1 cellular context compared by ENCODE assay signal in the genomic region with DNA sequence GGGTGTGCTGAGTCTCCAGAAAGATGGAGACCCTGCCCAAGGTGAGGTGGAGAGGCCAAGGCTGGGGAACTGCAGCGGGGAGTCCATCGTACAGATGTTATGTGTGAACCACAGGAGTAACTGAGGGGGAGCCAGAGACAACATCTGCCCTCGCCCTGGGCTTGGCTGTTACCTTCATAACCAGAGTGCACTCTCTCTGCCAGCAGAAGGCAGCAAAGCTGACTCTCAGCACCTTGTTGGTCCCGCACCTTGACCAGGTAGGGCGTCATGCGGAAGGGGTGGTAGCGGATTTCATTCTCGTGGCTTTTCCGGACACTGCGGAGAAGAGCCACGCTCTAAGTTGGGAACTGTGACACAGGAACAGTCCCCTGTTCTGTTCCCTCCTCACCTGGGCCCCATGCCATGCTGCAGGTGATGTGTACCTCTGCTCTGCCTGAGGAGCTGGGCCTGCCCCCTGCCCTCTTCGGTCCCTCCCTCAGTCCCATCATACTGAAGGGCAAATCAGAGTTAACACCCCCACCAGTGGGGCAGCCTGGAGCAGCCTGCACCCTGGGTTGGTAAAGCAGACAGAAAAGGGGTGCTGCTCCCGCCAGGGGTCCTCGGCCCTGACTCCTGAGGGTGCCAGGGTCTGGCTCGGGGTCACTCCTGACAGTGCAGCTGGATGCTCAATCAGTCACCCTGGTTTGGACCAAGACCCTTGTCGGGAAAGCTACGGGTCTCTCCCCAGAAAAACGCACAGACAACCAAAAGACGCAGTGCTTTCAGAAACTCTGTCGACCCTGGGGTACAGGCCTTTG.
TF ChIP-seq lines count a peak whose summit lies in the region.

No MANE protein-coding gene starts in this region.

TF ChIP-seq in WTC11, 78 proteins besides CTCF, POLR2A, EP300 and RAD21:
- TF ChIP-seq, protein P1, sequence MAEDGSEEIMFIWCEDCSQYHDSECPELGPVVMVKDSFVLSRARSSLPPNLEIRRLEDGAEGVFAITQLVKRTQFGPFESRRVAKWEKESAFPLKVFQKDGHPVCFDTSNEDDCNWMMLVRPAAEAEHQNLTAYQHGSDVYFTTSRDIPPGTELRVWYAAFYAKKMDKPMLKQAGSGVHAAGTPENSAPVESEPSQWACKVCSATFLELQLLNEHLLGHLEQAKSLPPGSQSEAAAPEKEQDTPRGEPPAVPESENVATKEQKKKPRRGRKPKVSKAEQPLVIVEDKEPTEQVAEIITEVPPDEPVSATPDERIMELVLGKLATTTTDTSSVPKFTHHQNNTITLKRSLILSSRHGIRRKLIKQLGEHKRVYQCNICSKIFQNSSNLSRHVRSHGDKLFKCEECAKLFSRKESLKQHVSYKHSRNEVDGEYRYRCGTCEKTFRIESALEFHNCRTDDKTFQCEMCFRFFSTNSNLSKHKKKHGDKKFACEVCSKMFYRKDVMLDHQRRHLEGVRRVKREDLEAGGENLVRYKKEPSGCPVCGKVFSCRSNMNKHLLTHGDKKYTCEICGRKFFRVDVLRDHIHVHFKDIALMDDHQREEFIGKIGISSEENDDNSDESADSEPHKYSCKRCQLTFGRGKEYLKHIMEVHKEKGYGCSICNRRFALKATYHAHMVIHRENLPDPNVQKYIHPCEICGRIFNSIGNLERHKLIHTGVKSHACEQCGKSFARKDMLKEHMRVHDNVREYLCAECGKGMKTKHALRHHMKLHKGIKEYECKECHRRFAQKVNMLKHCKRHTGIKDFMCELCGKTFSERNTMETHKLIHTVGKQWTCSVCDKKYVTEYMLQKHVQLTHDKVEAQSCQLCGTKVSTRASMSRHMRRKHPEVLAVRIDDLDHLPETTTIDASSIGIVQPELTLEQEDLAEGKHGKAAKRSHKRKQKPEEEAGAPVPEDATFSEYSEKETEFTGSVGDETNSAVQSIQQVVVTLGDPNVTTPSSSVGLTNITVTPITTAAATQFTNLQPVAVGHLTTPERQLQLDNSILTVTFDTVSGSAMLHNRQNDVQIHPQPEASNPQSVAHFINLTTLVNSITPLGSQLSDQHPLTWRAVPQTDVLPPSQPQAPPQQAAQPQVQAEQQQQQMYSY (CRISPR knock-in tag; IDR thresholded peaks at IDR 0.05), result no peak
- no peak for TF ChIP-seq ZNF219 (CRISPR knock-in tag; IDR thresholded peaks at IDR 0.05; ENCODE audit: borderline replicate concordance)
- TF ChIP-seq TP53 (CRISPR knock-in tag; IDR thresholded peaks at IDR 0.05), result no peak
- no peak for TF ChIP-seq SMAD3 (CRISPR knock-in tag; IDR thresholded peaks at IDR 0.05; ENCODE audit: borderline replicate concordance)
- TF ChIP-seq GABPB1 (CRISPR knock-in tag; IDR thresholded peaks at IDR 0.05), result no peak
- no peak for TF ChIP-seq ZNF423 (CRISPR knock-in tag; IDR thresholded peaks at IDR 0.05)
- TF ChIP-seq, protein P2, sequence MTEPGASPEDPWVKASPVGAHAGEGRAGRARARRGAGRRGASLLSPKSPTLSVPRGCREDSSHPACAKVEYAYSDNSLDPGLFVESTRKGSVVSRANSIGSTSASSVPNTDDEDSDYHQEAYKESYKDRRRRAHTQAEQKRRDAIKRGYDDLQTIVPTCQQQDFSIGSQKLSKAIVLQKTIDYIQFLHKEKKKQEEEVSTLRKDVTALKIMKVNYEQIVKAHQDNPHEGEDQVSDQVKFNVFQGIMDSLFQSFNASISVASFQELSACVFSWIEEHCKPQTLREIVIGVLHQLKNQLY (CRISPR knock-in tag; IDR thresholded peaks at IDR 0.05), result no peak
- TF ChIP-seq TCF7 (CRISPR knock-in tag; IDR thresholded peaks at IDR 0.05; ENCODE audit: low read depth), result no peak
- TF ChIP-seq, protein P3, sequence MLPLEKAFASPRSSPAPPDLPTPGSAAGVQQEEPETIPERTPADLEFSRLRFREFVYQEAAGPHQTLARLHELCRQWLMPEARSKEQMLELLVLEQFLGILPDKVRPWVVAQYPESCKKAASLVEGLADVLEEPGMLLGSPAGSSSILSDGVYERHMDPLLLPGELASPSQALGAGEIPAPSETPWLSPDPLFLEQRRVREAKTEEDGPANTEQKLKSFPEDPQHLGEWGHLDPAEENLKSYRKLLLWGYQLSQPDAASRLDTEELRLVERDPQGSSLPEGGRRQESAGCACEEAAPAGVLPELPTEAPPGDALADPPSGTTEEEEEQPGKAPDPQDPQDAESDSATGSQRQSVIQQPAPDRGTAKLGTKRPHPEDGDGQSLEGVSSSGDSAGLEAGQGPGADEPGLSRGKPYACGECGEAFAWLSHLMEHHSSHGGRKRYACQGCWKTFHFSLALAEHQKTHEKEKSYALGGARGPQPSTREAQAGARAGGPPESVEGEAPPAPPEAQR (CRISPR knock-in tag; IDR thresholded peaks at IDR 0.05), result no peak
- TF ChIP-seq, protein P4, sequence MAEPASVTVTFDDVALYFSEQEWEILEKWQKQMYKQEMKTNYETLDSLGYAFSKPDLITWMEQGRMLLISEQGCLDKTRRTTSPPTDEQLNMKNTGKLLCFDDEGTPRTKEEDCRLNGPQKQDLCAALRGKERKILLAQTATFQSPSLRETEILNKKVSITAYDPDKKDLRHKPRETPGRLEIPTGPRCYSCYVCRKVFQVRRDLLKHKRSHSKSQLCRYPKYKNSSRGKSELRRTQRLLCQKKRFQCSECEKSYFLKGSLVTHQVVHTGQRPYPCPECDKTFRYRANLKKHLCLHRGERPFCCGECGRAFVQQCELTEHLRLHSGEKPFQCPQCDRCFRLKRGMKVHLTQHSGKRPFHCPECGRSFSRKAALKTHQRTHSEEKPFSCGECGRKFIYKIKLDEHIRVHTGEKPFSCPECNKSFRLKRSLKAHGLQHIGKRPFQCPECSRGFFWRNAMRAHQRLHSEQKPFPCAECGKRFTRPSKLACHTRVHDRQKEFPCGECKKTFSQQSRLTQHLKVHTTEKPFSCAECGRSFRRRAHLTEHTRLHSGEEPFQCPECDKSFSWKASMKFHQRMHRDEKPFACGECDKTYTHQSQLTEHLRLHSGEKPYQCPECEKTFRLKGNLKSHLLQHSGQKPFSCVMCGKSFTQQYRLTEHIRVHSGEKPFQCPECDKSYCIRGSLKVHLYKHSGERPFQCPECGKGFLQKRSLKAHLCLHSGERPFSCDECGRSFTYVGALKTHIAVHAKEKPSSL (CRISPR knock-in tag; conservative IDR thresholded peaks at IDR 0.05), result no peak
- no peak for TF ChIP-seq ZBTB21 (CRISPR knock-in tag; IDR thresholded peaks at IDR 0.05; ENCODE audit: borderline replicate concordance)
- no peak for TF ChIP-seq ZNF263 (CRISPR knock-in tag; IDR thresholded peaks at IDR 0.05; ENCODE audit: low read depth)
- no peak for TF ChIP-seq NFATC4 (CRISPR knock-in tag; IDR thresholded peaks at IDR 0.05)
